Comparison of ENCODE assay signal across 17 cellular contexts in the genomic region with DNA sequence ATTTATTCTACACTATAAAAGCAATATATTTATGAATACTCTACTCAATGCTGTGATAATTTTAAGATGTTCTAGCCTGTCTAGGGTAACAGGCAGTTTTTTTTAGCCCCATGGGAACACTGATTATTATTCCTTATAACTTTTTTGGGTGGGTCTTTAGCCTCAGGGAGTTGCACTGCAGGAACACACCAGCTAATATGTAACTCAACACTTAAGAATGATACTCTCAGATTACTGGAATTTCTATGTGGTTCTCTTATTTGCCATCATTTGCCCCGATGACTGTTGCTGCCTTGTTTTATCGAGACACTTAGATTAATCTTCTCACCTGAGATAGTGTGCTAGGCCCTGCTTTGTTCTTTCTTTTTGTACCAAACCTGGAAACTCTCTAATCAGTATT.
"Had no signal": no experiment of that assay in that cellular context is flagged by ENCODE, and none has a peak within 500 bp of the region (broad histone marks: within the 10 kb centered on the region; RNA-seq: fewer than 3 reads in every experiment).

No MANE protein-coding gene starts in this region.

- H3K9me3 ChIP-seq: tibial artery had no signal

- H3K27ac Mint-ChIP-seq: activated naive CD4-positive, alpha-beta T cell treated with anti-CD3 and anti-CD28 coated beads, Interleukin-2, amount 10 ng/mL, durations not matched to agents 7 days and 5 days; activated naive CD8-positive, alpha-beta T cell treated with anti-CD3 and anti-CD28 coated beads, Interleukin-2, amount 50 U/mL, for 24 hours; effector memory CD8-positive, alpha-beta T cell; nephron progenitor cell had no signal

- FAIRE-seq: islet of Langerhans had no signal

- H3K27me3 Mint-ChIP-seq: activated naive CD4-positive, alpha-beta T cell treated with anti-CD3 and anti-CD28 coated beads, Interleukin-2, amount 10 ng/mL, durations not matched to agents 7 days and 5 days; activated naive CD8-positive, alpha-beta T cell treated with anti-CD3 and anti-CD28 coated beads, Interleukin-2, amount 50 U/mL, for 24 hours had no signal

- ATAC-seq: activated CD4-positive, CD25-positive, alpha-beta regulatory T cell treated with anti-CD3 and anti-CD28 coated beads, Interleukin-2, amount 50 U/mL, for 24 hours; activated naive CD8-positive, alpha-beta T cell treated with anti-CD3 and anti-CD28 coated beads, Interleukin-2, amount 50 U/mL, for 24 hours; activated T-cell treated with anti-CD3 and anti-CD28 coated beads, Interleukin-2, amount 50 U/mL, for 4 hours; effector memory CD8-positive, alpha-beta T cell; left lobe of liver; stimulated activated naive CD8-positive, alpha-beta T cell treated with anti-CD3 and anti-CD28 coated beads, Interleukin-15, Interleukin-2, amounts not matched to agents 100 U/mL and 50 U/mL, for 24 hours had no signal

- H3K4me3 ChIP-seq: lung, tibial artery had no signal

- H3K36me3 ChIP-seq: tibial artery had no signal

- H3K4me1 ChIP-seq: tibial artery had no signal

- H3K4me1 Mint-ChIP-seq: activated naive CD4-positive, alpha-beta T cell treated with anti-CD3 and anti-CD28 coated beads, Interleukin-2, amount 10 ng/mL, durations not matched to agents 7 days and 5 days; activated naive CD8-positive, alpha-beta T cell treated with anti-CD3 and anti-CD28 coated beads, Interleukin-2, amount 50 U/mL, for 24 hours; nephron progenitor cell had no signal

- DNase-seq: activated CD4-positive, alpha-beta T cell treated with anti-CD3 and anti-CD28 coated beads, Interleukin-2, amount 50 U/mL, for 1 hour; activated CD8-positive, alpha-beta memory T cell treated with anti-CD3 and anti-CD28 coated beads, Interleukin-2, amount 50 U/mL, for 4 hours; activated naive CD4-positive, alpha-beta T cell treated with anti-CD3 and anti-CD28 coated beads, Interleukin-2, amount 10 ng/mL, durations not matched to agents 7 days and 5 days; activated naive CD8-positive, alpha-beta T cell treated with anti-CD3 and anti-CD28 coated beads, Interleukin-2, amount 50 U/mL, for 24 hours; activated T-cell treated with anti-CD3 and anti-CD28 coated beads, Interleukin-2, amount 50 U/mL, for 4 hours; aorta; effector memory CD8-positive, alpha-beta T cell; midbrain; nephron progenitor cell; occipital lobe; stimulated activated naive CD8-positive, alpha-beta T cell treated with anti-CD3 and anti-CD28 coated beads, Interleukin-15, Interleukin-2, amounts not matched to agents 100 U/mL and 50 U/mL, for 24 hours; substantia nigra; tibial artery had no signal

- H3K4me3 Mint-ChIP-seq: activated naive CD4-positive, alpha-beta T cell treated with anti-CD3 and anti-CD28 coated beads, Interleukin-2, amount 10 ng/mL, durations not matched to agents 7 days and 5 days; activated naive CD8-positive, alpha-beta T cell treated with anti-CD3 and anti-CD28 coated beads, Interleukin-2, amount 50 U/mL, for 24 hours; activated T-cell treated with anti-CD3 and anti-CD28 coated beads, Interleukin-2, amount 50 U/mL, for 4 hours; effector memory CD8-positive, alpha-beta T cell; nephron progenitor cell had no signal

- H3K9me3 Mint-ChIP-seq: activated naive CD4-positive, alpha-beta T cell treated with anti-CD3 and anti-CD28 coated beads, Interleukin-2, amount 10 ng/mL, durations not matched to agents 7 days and 5 days; activated naive CD8-positive, alpha-beta T cell treated with anti-CD3 and anti-CD28 coated beads, Interleukin-2, amount 50 U/mL, for 24 hours; effector memory CD8-positive, alpha-beta T cell; nephron progenitor cell had no signal

- H3K36me3 Mint-ChIP-seq: activated naive CD4-positive, alpha-beta T cell treated with anti-CD3 and anti-CD28 coated beads, Interleukin-2, amount 10 ng/mL, durations not matched to agents 7 days and 5 days had no signal

- H3K27me3 ChIP-seq: tibial artery had no signal

- H3K27ac ChIP-seq: tibial artery had no signal
